Comparison of ENCODE assay signal across 1 cellular context in the genomic region with DNA sequence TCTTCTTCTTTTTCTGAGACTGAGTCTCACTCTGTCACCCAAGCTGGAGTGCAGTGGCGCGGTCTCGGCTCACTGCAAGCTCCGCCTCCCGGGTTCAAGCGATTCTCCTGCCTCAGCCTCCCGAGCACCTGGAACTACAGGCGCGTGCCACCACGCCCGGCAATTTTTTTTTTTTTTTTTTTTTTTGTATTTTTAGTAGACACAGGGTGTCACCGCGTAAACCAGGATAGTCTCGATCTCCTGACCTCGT.
TF ChIP-seq lines count a peak whose summit lies in the region.
"Not testable (repeated sequence)": the region's sequence is repeated elsewhere in the genome, so short reads cannot be mapped to it uniquely, and the experiment has no call there.

A gene (plus strand): TSS at position 188 of the 250 bp plus-strand sequence. CDS start 4,913 bp downstream, outside the sequence.

TF ChIP-seq in K562, 482 proteins besides CTCF, POLR2A, EP300 and RAD21 (continued from another document):
- not testable (repeated sequence) for TF ChIP-seq FOXM1 (IDR thresholded peaks at IDR 0.05; ENCODE audit: low read depth)
- 0 out of 2 replicates have a peak, but pooled peaks have one; percentile 19 for TF ChIP-seq FOXM1 (CRISPR knock-in tag; IDR thresholded peaks at IDR 0.05; ENCODE audit: low read depth)
- TF ChIP-seq BCOR (IDR thresholded peaks at IDR 0.05) = peak; percentile 64
- peak; percentile 70; the same call in 1 of the 2 replicates for TF ChIP-seq BACH1 (tag; IDR thresholded peaks at IDR 0.05)
- peak; percentile 17; the same call in 1 of the 2 replicates for TF ChIP-seq PHF8 (IDR thresholded peaks at IDR 0.05; ENCODE audit: borderline replicate concordance, low read length)
- TF ChIP-seq, protein P1, sequence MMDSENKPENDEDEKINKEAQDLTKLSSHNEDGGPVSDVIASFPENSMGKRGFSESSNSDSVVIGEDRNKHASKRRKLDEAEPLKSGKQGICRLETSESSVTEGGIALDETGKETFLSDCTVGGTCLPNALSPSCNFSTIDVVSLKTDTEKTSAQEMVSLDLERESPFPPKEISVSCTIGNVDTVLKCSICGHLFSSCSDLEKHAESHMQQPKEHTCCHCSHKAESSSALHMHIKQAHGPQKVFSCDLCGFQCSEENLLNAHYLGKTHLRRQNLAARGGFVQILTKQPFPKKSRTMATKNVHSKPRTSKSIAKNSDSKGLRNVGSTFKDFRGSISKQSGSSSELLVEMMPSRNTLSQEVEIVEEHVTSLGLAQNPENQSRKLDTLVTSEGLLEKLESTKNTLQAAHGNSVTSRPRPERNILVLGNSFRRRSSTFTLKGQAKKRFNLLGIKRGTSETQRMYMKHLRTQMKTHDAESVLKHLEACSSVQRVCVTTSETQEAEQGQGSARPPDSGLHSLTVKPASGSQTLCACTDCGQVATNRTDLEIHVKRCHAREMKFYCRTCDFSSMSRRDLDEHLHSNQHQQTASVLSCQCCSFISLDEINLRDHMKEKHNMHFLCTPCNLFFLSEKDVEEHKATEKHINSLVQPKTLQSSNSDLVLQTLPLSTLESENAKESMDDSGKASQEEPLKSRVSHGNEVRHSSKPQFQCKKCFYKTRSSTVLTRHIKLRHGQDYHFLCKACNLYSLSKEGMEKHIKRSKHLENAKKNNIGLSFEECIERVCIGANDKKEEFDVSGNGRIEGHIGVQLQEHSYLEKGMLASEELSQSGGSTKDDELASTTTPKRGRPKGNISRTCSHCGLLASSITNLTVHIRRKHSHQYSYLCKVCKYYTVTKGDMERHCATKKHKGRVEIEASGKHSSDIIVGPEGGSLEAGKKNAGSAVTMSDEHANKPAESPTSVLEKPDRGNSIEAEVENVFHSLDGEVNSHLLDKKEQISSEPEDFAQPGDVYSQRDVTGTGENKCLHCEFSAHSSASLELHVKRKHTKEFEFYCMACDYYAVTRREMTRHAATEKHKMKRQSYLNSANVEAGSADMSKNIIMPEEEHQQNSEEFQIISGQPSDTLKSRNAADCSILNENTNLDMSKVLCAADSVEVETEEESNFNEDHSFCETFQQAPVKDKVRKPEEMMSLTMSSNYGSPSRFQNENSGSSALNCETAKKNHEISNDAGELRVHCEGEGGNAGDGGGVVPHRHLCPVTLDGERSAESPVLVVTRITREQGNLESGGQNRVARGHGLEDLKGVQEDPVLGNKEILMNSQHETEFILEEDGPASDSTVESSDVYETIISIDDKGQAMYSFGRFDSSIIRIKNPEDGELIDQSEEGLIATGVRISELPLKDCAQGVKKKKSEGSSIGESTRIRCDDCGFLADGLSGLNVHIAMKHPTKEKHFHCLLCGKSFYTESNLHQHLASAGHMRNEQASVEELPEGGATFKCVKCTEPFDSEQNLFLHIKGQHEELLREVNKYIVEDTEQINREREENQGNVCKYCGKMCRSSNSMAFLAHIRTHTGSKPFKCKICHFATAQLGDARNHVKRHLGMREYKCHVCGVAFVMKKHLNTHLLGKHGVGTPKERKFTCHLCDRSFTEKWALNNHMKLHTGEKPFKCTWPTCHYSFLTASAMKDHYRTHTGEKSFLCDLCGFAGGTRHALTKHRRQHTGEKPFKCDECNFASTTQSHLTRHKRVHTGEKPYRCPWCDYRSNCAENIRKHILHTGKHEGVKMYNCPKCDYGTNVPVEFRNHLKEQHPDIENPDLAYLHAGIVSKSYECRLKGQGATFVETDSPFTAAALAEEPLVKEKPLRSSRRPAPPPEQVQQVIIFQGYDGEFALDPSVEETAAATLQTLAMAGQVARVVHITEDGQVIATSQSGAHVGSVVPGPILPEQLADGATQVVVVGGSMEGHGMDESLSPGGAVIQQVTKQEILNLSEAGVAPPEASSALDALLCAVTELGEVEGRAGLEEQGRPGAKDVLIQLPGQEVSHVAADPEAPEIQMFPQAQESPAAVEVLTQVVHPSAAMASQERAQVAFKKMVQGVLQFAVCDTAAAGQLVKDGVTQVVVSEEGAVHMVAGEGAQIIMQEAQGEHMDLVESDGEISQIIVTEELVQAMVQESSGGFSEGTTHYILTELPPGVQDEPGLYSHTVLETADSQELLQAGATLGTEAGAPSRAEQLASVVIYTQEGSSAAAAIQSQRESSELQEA (IDR thresholded peaks at IDR 0.05; ENCODE audit: low read depth) = 0 out of 2 replicates have a peak, but pooled peaks have one; percentile 29
- TF ChIP-seq, protein P2, sequence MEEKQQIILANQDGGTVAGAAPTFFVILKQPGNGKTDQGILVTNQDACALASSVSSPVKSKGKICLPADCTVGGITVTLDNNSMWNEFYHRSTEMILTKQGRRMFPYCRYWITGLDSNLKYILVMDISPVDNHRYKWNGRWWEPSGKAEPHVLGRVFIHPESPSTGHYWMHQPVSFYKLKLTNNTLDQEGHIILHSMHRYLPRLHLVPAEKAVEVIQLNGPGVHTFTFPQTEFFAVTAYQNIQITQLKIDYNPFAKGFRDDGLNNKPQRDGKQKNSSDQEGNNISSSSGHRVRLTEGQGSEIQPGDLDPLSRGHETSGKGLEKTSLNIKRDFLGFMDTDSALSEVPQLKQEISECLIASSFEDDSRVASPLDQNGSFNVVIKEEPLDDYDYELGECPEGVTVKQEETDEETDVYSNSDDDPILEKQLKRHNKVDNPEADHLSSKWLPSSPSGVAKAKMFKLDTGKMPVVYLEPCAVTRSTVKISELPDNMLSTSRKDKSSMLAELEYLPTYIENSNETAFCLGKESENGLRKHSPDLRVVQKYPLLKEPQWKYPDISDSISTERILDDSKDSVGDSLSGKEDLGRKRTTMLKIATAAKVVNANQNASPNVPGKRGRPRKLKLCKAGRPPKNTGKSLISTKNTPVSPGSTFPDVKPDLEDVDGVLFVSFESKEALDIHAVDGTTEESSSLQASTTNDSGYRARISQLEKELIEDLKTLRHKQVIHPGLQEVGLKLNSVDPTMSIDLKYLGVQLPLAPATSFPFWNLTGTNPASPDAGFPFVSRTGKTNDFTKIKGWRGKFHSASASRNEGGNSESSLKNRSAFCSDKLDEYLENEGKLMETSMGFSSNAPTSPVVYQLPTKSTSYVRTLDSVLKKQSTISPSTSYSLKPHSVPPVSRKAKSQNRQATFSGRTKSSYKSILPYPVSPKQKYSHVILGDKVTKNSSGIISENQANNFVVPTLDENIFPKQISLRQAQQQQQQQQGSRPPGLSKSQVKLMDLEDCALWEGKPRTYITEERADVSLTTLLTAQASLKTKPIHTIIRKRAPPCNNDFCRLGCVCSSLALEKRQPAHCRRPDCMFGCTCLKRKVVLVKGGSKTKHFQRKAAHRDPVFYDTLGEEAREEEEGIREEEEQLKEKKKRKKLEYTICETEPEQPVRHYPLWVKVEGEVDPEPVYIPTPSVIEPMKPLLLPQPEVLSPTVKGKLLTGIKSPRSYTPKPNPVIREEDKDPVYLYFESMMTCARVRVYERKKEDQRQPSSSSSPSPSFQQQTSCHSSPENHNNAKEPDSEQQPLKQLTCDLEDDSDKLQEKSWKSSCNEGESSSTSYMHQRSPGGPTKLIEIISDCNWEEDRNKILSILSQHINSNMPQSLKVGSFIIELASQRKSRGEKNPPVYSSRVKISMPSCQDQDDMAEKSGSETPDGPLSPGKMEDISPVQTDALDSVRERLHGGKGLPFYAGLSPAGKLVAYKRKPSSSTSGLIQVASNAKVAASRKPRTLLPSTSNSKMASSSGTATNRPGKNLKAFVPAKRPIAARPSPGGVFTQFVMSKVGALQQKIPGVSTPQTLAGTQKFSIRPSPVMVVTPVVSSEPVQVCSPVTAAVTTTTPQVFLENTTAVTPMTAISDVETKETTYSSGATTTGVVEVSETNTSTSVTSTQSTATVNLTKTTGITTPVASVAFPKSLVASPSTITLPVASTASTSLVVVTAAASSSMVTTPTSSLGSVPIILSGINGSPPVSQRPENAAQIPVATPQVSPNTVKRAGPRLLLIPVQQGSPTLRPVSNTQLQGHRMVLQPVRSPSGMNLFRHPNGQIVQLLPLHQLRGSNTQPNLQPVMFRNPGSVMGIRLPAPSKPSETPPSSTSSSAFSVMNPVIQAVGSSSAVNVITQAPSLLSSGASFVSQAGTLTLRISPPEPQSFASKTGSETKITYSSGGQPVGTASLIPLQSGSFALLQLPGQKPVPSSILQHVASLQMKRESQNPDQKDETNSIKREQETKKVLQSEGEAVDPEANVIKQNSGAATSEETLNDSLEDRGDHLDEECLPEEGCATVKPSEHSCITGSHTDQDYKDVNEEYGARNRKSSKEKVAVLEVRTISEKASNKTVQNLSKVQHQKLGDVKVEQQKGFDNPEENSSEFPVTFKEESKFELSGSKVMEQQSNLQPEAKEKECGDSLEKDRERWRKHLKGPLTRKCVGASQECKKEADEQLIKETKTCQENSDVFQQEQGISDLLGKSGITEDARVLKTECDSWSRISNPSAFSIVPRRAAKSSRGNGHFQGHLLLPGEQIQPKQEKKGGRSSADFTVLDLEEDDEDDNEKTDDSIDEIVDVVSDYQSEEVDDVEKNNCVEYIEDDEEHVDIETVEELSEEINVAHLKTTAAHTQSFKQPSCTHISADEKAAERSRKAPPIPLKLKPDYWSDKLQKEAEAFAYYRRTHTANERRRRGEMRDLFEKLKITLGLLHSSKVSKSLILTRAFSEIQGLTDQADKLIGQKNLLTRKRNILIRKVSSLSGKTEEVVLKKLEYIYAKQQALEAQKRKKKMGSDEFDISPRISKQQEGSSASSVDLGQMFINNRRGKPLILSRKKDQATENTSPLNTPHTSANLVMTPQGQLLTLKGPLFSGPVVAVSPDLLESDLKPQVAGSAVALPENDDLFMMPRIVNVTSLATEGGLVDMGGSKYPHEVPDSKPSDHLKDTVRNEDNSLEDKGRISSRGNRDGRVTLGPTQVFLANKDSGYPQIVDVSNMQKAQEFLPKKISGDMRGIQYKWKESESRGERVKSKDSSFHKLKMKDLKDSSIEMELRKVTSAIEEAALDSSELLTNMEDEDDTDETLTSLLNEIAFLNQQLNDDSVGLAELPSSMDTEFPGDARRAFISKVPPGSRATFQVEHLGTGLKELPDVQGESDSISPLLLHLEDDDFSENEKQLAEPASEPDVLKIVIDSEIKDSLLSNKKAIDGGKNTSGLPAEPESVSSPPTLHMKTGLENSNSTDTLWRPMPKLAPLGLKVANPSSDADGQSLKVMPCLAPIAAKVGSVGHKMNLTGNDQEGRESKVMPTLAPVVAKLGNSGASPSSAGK (IDR thresholded peaks at IDR 0.05) = peak; percentile 40; the same call in 1 of the 2 replicates
- 0 out of 2 replicates have a peak, but pooled peaks have one; percentile 9 for TF ChIP-seq ZNF384 (IDR thresholded peaks at IDR 0.05; ENCODE audit: low read depth, low read length)
- TF ChIP-seq ZNF197 (CRISPR knock-in tag; IDR thresholded peaks at IDR 0.05; ENCODE audit: low read depth) = peak; percentile 72; the same call in 1 of the 2 replicates
- TF ChIP-seq, protein P3, sequence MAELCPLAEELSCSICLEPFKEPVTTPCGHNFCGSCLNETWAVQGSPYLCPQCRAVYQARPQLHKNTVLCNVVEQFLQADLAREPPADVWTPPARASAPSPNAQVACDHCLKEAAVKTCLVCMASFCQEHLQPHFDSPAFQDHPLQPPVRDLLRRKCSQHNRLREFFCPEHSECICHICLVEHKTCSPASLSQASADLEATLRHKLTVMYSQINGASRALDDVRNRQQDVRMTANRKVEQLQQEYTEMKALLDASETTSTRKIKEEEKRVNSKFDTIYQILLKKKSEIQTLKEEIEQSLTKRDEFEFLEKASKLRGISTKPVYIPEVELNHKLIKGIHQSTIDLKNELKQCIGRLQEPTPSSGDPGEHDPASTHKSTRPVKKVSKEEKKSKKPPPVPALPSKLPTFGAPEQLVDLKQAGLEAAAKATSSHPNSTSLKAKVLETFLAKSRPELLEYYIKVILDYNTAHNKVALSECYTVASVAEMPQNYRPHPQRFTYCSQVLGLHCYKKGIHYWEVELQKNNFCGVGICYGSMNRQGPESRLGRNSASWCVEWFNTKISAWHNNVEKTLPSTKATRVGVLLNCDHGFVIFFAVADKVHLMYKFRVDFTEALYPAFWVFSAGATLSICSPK (IDR thresholded peaks at IDR 0.05; ENCODE audit: borderline replicate concordance) = peak; percentile 89; the same call in 1 of the 2 replicates
- TF ChIP-seq ZNF589 (CRISPR knock-in tag; IDR thresholded peaks at IDR 0.05; ENCODE audit: low read depth) = 0 out of 2 replicates have a peak, but pooled peaks have one; percentile 42
- 0 out of 2 replicates have a peak, but pooled peaks have one; percentile 67 for TF ChIP-seq ZNF431 (CRISPR knock-in tag; IDR thresholded peaks at IDR 0.05)
- TF ChIP-seq BRD4 (IDR thresholded peaks at IDR 0.05) = 0 out of 2 replicates have a peak, but pooled peaks have one; percentile 29
- TF ChIP-seq, protein P4, sequence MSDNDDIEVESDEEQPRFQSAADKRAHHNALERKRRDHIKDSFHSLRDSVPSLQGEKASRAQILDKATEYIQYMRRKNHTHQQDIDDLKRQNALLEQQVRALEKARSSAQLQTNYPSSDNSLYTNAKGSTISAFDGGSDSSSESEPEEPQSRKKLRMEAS (CRISPR knock-in tag; IDR thresholded peaks at IDR 0.05) = 0 out of 2 replicates have a peak, but pooled peaks have one; percentile 46
- TF ChIP-seq BRD9 (IDR thresholded peaks at IDR 0.05; ENCODE audit: low read depth, partially characterized antibody) = peak; percentile 82
- peak; percentile 70 for TF ChIP-seq POLR2H (tag; IDR thresholded peaks at IDR 0.05; ENCODE audit: low read depth)
- TF ChIP-seq LARP7 (IDR thresholded peaks at IDR 0.05) = peak; percentile 88; the same call in 1 of the 2 replicates
- TF ChIP-seq ZC3H4 (CRISPR knock-in tag; IDR thresholded peaks at IDR 0.05; ENCODE audit: borderline replicate concordance) = 0 out of 2 replicates have a peak, but pooled peaks have one; percentile 83
- TF ChIP-seq, protein P5, sequence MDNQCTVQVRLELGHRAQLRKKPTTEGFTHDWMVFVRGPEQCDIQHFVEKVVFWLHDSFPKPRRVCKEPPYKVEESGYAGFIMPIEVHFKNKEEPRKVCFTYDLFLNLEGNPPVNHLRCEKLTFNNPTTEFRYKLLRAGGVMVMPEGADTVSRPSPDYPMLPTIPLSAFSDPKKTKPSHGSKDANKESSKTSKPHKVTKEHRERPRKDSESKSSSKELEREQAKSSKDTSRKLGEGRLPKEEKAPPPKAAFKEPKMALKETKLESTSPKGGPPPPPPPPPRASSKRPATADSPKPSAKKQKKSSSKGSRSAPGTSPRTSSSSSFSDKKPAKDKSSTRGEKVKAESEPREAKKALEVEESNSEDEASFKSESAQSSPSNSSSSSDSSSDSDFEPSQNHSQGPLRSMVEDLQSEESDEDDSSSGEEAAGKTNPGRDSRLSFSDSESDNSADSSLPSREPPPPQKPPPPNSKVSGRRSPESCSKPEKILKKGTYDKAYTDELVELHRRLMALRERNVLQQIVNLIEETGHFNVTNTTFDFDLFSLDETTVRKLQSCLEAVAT (IDR thresholded peaks at IDR 0.05) = peak; percentile 48 to 61; a peak in 1 of 4 replicates
- TF ChIP-seq HLTF (IDR thresholded peaks at IDR 0.05) = peak; percentile 80
- TF ChIP-seq GTF2E2 (tag; IDR thresholded peaks at IDR 0.05) = peak; percentile 70; the same call in 1 of the 2 replicates
- TF ChIP-seq ZNF263 (CRISPR knock-in tag; IDR thresholded peaks at IDR 0.05; ENCODE audit: borderline replicate concordance) = peak; percentile 58; the same call in 1 of the 2 replicates
